ENCODE assay signal across 8 cellular contexts in genomic region chr3:48268381-48268935, GRCh38. TPM values are rescaled to one million over a fixed set of nuclear protein-coding genes. Genes with fewer than 3 reads are reported as not detected.
DNase-seq lines count a peak whose midpoint lies in the region; ATAC-seq lines count a peak whose summit lies in the region.

No MANE protein-coding gene starts in this region.

- H3K36me3 Mint-ChIP-seq in activated T-cell treated with anti-CD3 and anti-CD28 coated beads, Interleukin-2, amount 50 U/mL, for 72 hours (ENCODE audit: insufficient read depth in 2 of 2): peaks cover 2 to 16% of the 10 kb centered on the region in 2 donors

- H3K4me3 Mint-ChIP-seq in activated T-cell treated with anti-CD3 and anti-CD28 coated beads, Interleukin-2, amount 50 U/mL, for 72 hours: peak overlapping the region; percentile 73 to 78

- H3K27me3 Mint-ChIP-seq in activated T-cell treated with anti-CD3 and anti-CD28 coated beads, Interleukin-2, amount 50 U/mL, for 72 hours (ENCODE audit: low read depth): no peaks in the 10 kb centered on the region

- no peak overlapping the region for H2BK120ac ChIP-seq in mesenchymal stem cell (ENCODE audit: low read depth, low read length)

- H4K91ac ChIP-seq in mesenchymal stem cell (ENCODE audit: low read length): no peak overlapping the region

- H3K27ac ChIP-seq in mesenchymal stem cell (ENCODE audit: low read length, poor library complexity, severe bottlenecking): no peak overlapping the region

- ATAC-seq in activated T-cell treated with anti-CD3 and anti-CD28 coated beads, Interleukin-2, amount 50 U/mL, for 72 hours (replicated peaks in 1 of 2): peak; percentile 90 to 93
- ATAC-seq in GM21367 (IDR thresholded peaks at IDR 0.05; ENCODE audit: unreplicated experiment): no peak

- H2AK5ac ChIP-seq in mesenchymal stem cell (ENCODE audit: low read length, severe bottlenecking): no peak overlapping the region

- H3K4me1 ChIP-seq in mesenchymal stem cell (ENCODE audit: control insufficient read depth, insufficient read depth, low read depth, low read length): no peaks in the 10 kb centered on the region

- H3K79me1 ChIP-seq in mesenchymal stem cell (replicated peaks; ENCODE audit: low read length, poor library complexity, severe bottlenecking): no peaks in the 10 kb centered on the region

- H2BK15ac ChIP-seq in mesenchymal stem cell (ENCODE audit: low read depth, poor library complexity, severe bottlenecking): no peak overlapping the region

- no peak overlapping the region for H3K14ac ChIP-seq in mesenchymal stem cell (ENCODE audit: low read length in 2 of 2)

- no peak overlapping the region for H3K4ac ChIP-seq in mesenchymal stem cell (ENCODE audit: low read depth in 1 of 2, low read length in 2 of 2)

- no peak overlapping the region for H3K4me3 ChIP-seq in mesenchymal stem cell (ENCODE audit: insufficient read depth in 1 of 2, low read depth in 1 of 2, low read length in 2 of 2)

- peaks cover 24 to 25% of the 10 kb centered on the region in 2 experiments for H3K36me3 ChIP-seq in mesenchymal stem cell (ENCODE audit: control insufficient read depth in 1 of 2, insufficient read depth in 2 of 2, low read depth in 1 of 2, low read length in 2 of 2)

- no peak overlapping the region for H4K8ac ChIP-seq in mesenchymal stem cell (ENCODE audit: low read length)

- H3K27ac Mint-ChIP-seq in activated T-cell treated with anti-CD3 and anti-CD28 coated beads, Interleukin-2, amount 50 U/mL, for 72 hours: peak overlapping the region; percentile 38

- no peak overlapping the region for H2BK5ac ChIP-seq in mesenchymal stem cell (ENCODE audit: low read depth, low read length, poor library complexity, severe bottlenecking)

- no peak overlapping the region for H2BK12ac ChIP-seq in mesenchymal stem cell (ENCODE audit: low read length in 2 of 2)

- DNase-seq in SIG-M5 treated with dmso at 0.1 percent for 504 hours (lab: John Stamatoyannopoulos, UW; ENCODE audit: unreplicated experiment) (peak; percentile 29), SIG-M5 (lab: John Stamatoyannopoulos, UW) (no peak), mesenchymal stem cell (no peak), 8988T (no peak), AG20443 (ENCODE audit: low spot score) (no peak)
- peak; percentile 85 to 93 for DNase-seq in activated T-cell treated with anti-CD3 and anti-CD28 coated beads, Interleukin-2, amount 50 U/mL, for 72 hours
- peak; percentile 54 for DNase-seq in stimulated activated CD8-positive, alpha-beta memory T cell treated with anti-CD3 and anti-CD28 coated beads, Interleukin-7, amount 100 ng/mL, for 24 hours (ENCODE audit: low read depth)

- H3K27me3 ChIP-seq in mesenchymal stem cell (ENCODE audit: control insufficient read depth in 1 of 2, insufficient read depth in 1 of 2, low read length in 2 of 2): no peaks in the 10 kb centered on the region

- H3K9me3 Mint-ChIP-seq in activated T-cell treated with anti-CD3 and anti-CD28 coated beads, Interleukin-2, amount 50 U/mL, for 72 hours: no peaks in the 10 kb centered on the region

- H2AFZ ChIP-seq in mesenchymal stem cell (ENCODE audit: low read depth, low read length): no peak overlapping the region

- H3K9me3 ChIP-seq in mesenchymal stem cell (ENCODE audit: control insufficient read depth, low read length): no peaks in the 10 kb centered on the region

- peak overlapping the region; percentile 48 for H3K9ac ChIP-seq in mesenchymal stem cell (ENCODE audit: low read length)

- H3K4me2 ChIP-seq in mesenchymal stem cell (ENCODE audit: low read length, poor library complexity, severe bottlenecking): no peak overlapping the region

- WGBS in mesenchymal stem cell: 97% methylated on average over 6 of the region's 13 CpGs

- H3K4me1 Mint-ChIP-seq in activated T-cell treated with anti-CD3 and anti-CD28 coated beads, Interleukin-2, amount 50 U/mL, for 72 hours (ENCODE audit: low read depth): peaks cover 48% of the 10 kb centered on the region

- H3K18ac ChIP-seq in mesenchymal stem cell (ENCODE audit: low read depth in 1 of 2, low read length in 2 of 2): no peak overlapping the region

- no peak overlapping the region for H3K23ac ChIP-seq in mesenchymal stem cell (ENCODE audit: low read length in 2 of 2)

RNA-seq across cellular contexts. Expression of gene ZNF589, which starts 27.6 kb away (rescaled TPM):
- total RNA-seq in activated T-cell treated with anti-CD3 and anti-CD28 coated beads, Interleukin-2, amount 50 U/mL, for 72 hours: 10 to 100 TPM; 26.0 to 39.7 TPM
- 4.0 TPM for polyA plus RNA-seq in mesenchymal stem cell (2013, experiment 1 of 2)
- polyA plus RNA-seq in mesenchymal stem cell (2013, experiment 2 of 2): 4.0 TPM

RNA-seq across cellular contexts. Expression of gene NME6, which starts 32.7 kb away (rescaled TPM):
- 10 to 100 TPM; 38.3 to 41.9 TPM for total RNA-seq in activated T-cell treated with anti-CD3 and anti-CD28 coated beads, Interleukin-2, amount 50 U/mL, for 72 hours
- 14.0 TPM for polyA plus RNA-seq in mesenchymal stem cell (2013, experiment 1 of 2)
- 14.7 TPM for polyA plus RNA-seq in mesenchymal stem cell (2013, experiment 2 of 2)

RNA-seq across cellular contexts. Expression of gene CAMP, which starts 45.2 kb away (rescaled TPM):
- total RNA-seq in activated T-cell treated with anti-CD3 and anti-CD28 coated beads, Interleukin-2, amount 50 U/mL, for 72 hours: not detected
- polyA plus RNA-seq in mesenchymal stem cell (2013, experiment 1 of 2): not detected
- 0.05 TPM for polyA plus RNA-seq in mesenchymal stem cell (2013, experiment 2 of 2)

Comparison
In these comparisons a context has a peak if more than half of its experiments do, and no peak if none do; other contexts are left out.
1. DNase-seq: peak in SIG-M5 treated with dmso at 0.1 percent for 504 hours (single experiment), activated T-cell treated with anti-CD3 and anti-CD28 coated beads, Interleukin-2, amount 50 U/mL, for 72 hours (2 of 2) and stimulated activated CD8-positive, alpha-beta memory T cell treated with anti-CD3 and anti-CD28 coated beads, Interleukin-7, amount 100 ng/mL, for 24 hours (single experiment); none in SIG-M5 (single experiment), mesenchymal stem cell (single experiment), 8988T (single experiment) and AG20443 (single experiment).